9 cellular contexts compared by ENCODE assay signal in the genomic region with DNA sequence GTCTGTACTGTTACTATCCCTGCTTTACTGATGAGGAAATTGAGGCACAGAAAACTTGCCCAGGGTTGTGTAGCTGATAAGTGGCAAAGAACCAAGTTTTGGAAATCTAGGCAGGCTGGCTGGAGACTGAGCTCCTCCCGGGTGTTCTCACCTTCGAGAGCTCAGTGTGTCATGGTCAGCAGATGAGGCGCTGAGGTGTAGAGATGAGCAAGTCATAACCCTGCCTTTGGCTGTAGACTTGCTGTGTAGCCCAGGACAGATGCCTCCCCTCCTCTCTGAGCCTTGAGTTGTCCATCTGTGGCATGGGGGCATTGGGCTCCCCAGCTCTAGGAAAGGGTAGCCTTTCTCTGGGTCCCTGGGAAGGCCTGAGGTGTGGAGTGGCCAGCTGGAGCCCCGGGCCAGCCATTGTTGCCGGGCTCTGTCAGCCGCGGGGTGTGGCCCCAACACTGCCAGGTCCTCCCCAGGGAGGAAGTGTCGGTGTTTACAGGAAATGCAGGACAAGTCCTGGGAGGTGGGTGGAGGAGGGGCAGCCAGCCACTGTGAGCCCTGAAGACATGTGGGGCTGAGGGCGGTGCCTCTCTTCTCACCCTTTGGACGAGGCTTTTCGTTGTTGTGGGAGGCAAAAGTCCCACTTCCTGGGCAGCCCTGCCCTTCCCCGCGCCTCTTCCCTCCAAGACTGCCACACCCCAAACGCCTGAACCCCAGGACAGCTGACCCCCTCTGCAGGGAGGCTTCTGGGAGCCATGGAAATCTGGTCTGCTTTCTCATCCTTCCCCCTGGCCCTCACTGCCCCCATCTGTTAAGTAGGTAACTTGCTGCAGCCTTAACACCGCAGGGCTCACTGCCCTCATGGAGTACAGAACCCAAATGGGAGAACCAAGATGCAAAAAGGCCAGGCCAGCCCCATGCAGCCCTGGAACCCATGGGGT. TPM values are rescaled to one million over a fixed set of nuclear protein-coding genes. Genes with fewer than 3 reads are reported as not detected.
A peak's percentile ranks its signal among the peaks of the same experiment; 100 is the strongest.
DNase-seq lines count a peak whose midpoint lies in the region; ATAC-seq and TF ChIP-seq lines count a peak whose summit lies in the region.
"Had no signal": no experiment of that assay in that cellular context is flagged by ENCODE, and none has a peak within 500 bp of the region (broad histone marks: within the 10 kb centered on the region; RNA-seq: fewer than 3 reads in every experiment).

No MANE protein-coding gene starts in this region.

- ATAC-seq in GM19395 (IDR thresholded peaks at IDR 0.05; ENCODE audit: unreplicated experiment), result no peak
- no peak for ATAC-seq in GM21515 (IDR thresholded peaks at IDR 0.05; ENCODE audit: unreplicated experiment)

- peaks cover 26% of the 10 kb centered on the region for H3K27me3 Mint-ChIP-seq in activated CD4-positive, alpha-beta T cell treated with anti-CD3 and anti-CD28 coated beads, Interleukin-2, amount 10 ng/mL, durations not matched to agents 7 days and 5 days
- peaks cover 4% of the 10 kb centered on the region for H3K27me3 Mint-ChIP-seq in activated CD4-positive, alpha-beta memory T cell treated with anti-CD3 and anti-CD28 coated beads for 36 hours

- no peak overlapping the region for H3K4me3 Mint-ChIP-seq in activated CD4-positive, alpha-beta T cell treated with anti-CD3 and anti-CD28 coated beads, Interleukin-2, amount 10 ng/mL, durations not matched to agents 7 days and 5 days
- H3K4me3 Mint-ChIP-seq in activated CD4-positive, alpha-beta memory T cell treated with anti-CD3 and anti-CD28 coated beads for 36 hours, result no peak overlapping the region

- no peak for TF ChIP-seq CTCF in transverse colon (IDR thresholded peaks at IDR 0.05)

- intact Hi-C loops in activated CD4-positive, alpha-beta memory T cell treated with anti-CD3 and anti-CD28 coated beads for 36 hours (cut with micrococcal nuclease), result no loop called here
- intact Hi-C loops in transverse colon (cut with DNase I; ENCODE audit: low total_unique reads), result no loop called here

- TF ChIP-seq EP300 in transverse colon (IDR thresholded peaks at IDR 0.05; ENCODE audit: low read depth), result no peak

- no peaks in the 10 kb centered on the region for H3K9me3 Mint-ChIP-seq in activated CD4-positive, alpha-beta T cell treated with anti-CD3 and anti-CD28 coated beads, Interleukin-2, amount 10 ng/mL, durations not matched to agents 7 days and 5 days
- H3K9me3 Mint-ChIP-seq in activated CD4-positive, alpha-beta memory T cell treated with anti-CD3 and anti-CD28 coated beads for 36 hours, result peaks cover 6% of the 10 kb centered on the region

- peaks cover 27% of the 10 kb centered on the region for H3K4me1 Mint-ChIP-seq in activated CD4-positive, alpha-beta T cell treated with anti-CD3 and anti-CD28 coated beads, Interleukin-2, amount 10 ng/mL, durations not matched to agents 7 days and 5 days
- H3K4me1 Mint-ChIP-seq in activated CD4-positive, alpha-beta memory T cell treated with anti-CD3 and anti-CD28 coated beads for 36 hours (ENCODE audit: low read depth), result peaks cover 11% of the 10 kb centered on the region

- no peak overlapping the region for H3K4me3 ChIP-seq in transverse colon

- CTCF ChIA-PET in activated CD4-positive, alpha-beta T cell treated with anti-CD3 and anti-CD28 coated beads, Interleukin-2, amount 10 ng/mL, durations not matched to agents 7 days and 5 days (lab: Charles Lee), result interaction anchor here (1.3 kb wide), 1 partner anchor 73 kb away, joined by 3 read pairs; no protein-coding TSS in a partner anchor
- CTCF ChIA-PET in activated CD4-positive, alpha-beta memory T cell treated with anti-CD3 and anti-CD28 coated beads for 36 hours (lab: Charles Lee), result interaction anchor here (1.0 kb wide), 1 partner anchor 73 kb away, joined by 3 read pairs; no protein-coding TSS in a partner anchor

- H3K9me3 ChIP-seq in transverse colon, result no peaks in the 10 kb centered on the region

- H3K27ac Mint-ChIP-seq in activated CD4-positive, alpha-beta T cell treated with anti-CD3 and anti-CD28 coated beads, Interleukin-2, amount 10 ng/mL, durations not matched to agents 7 days and 5 days, result peak overlapping the region; percentile 68
- no peak overlapping the region for H3K27ac Mint-ChIP-seq in activated CD4-positive, alpha-beta memory T cell treated with anti-CD3 and anti-CD28 coated beads for 36 hours

- peak; percentile 33 for DNase-seq in activated CD4-positive, alpha-beta T cell treated with anti-CD3 and anti-CD28 coated beads, Interleukin-2, amount 10 ng/mL, durations not matched to agents 7 days and 5 days
- no peak for DNase-seq in activated CD4-positive, alpha-beta T cell treated with anti-CD3 and anti-CD28 coated beads, Interleukin-2, amount 50 U/mL, for 4 hours
- peak; percentile 30 for DNase-seq in activated CD4-positive, alpha-beta memory T cell treated with anti-CD3 and anti-CD28 coated beads for 36 hours
- DNase-seq in iPS-NIHi11 (ENCODE audit: low spot score) (peak; percentile 89), transverse colon (peak; percentile 78), OCI-M2 (lab: John Stamatoyannopoulos, UW; ENCODE audit: unreplicated experiment) (no peak)

- in situ Hi-C loops in transverse colon (cut with MboI; ENCODE audit: low pct_ligation_motif_present in 1 of 4, low pct_unique_long_range_greater_than_20kb in 1 of 4, low sequenced_read_pairs in 3 of 4), result no loop called here

- no peaks in the 10 kb centered on the region for H3K36me3 ChIP-seq in transverse colon

- peak overlapping the region; percentile 18 to 34 (median 24) for H3K27ac ChIP-seq in transverse colon
- H3K27ac ChIP-seq: C4-2B had no signal

- no peak for TF ChIP-seq POLR2A in transverse colon (IDR thresholded peaks at IDR 0.05)

- H3K36me3 Mint-ChIP-seq in activated CD4-positive, alpha-beta T cell treated with anti-CD3 and anti-CD28 coated beads, Interleukin-2, amount 10 ng/mL, durations not matched to agents 7 days and 5 days (ENCODE audit: low read depth), result no peaks in the 10 kb centered on the region
- no peaks in the 10 kb centered on the region for H3K36me3 Mint-ChIP-seq in activated CD4-positive, alpha-beta memory T cell treated with anti-CD3 and anti-CD28 coated beads for 36 hours

- no peaks in the 10 kb centered on the region for H3K27me3 ChIP-seq in transverse colon

- 34 to 100% methylated on average over 1 to 15 of the region's 15 CpGs for WGBS in transverse colon (ENCODE audit: low coverage in 1 of 2), 2 donors

- POLR2A ChIA-PET in activated CD4-positive, alpha-beta T cell treated with anti-CD3 and anti-CD28 coated beads, Interleukin-2, amount 10 ng/mL, durations not matched to agents 7 days and 5 days (lab: Charles Lee), result no interaction called here
- POLR2A ChIA-PET in activated CD4-positive, alpha-beta memory T cell treated with anti-CD3 and anti-CD28 coated beads for 36 hours (lab: Charles Lee), result no interaction called here

- peaks cover 7 to 29% (median 12%) of the 10 kb centered on the region in 4 donors for H3K4me1 ChIP-seq in transverse colon

RNA-seq across cellular contexts. Expression of a gene that starts 29.1 kb away (rescaled TPM):
- under 1 TPM; 0.15 to 0.17 TPM for total RNA-seq in activated CD4-positive, alpha-beta T cell treated with anti-CD3 and anti-CD28 coated beads, Interleukin-2, amount 10 ng/mL, durations not matched to agents 7 days and 5 days
- total RNA-seq in activated CD4-positive, alpha-beta memory T cell treated with anti-CD3 and anti-CD28 coated beads for 36 hours, result under 1 TPM in 1 of 2 experiments, not detected in 1; 0.12 TPM
- total RNA-seq in transverse colon, result 10 to 100 TPM in 2 of 4 donors, 1 to 10 TPM in 2; 5.6 to 15.9 (median 10.2) TPM

Comparison
In these comparisons a context has a peak if more than half of its experiments do, and no peak if none do; other contexts are left out.
1. DNase-seq: peak in activated CD4-positive, alpha-beta T cell treated with anti-CD3 and anti-CD28 coated beads, Interleukin-2, amount 10 ng/mL, durations not matched to agents 7 days and 5 days (single experiment), activated CD4-positive, alpha-beta memory T cell treated with anti-CD3 and anti-CD28 coated beads for 36 hours (single experiment), iPS-NIHi11 (single experiment) and transverse colon (single experiment); none in activated CD4-positive, alpha-beta T cell treated with anti-CD3 and anti-CD28 coated beads, Interleukin-2, amount 50 U/mL, for 4 hours (0 of 2) and OCI-M2 (single experiment).
2. RNA of a gene that starts 29.1 kb away (total RNA-seq): 5.6 to 15.9 TPM in transverse colon; 0.15 to 0.17 TPM in activated CD4-positive, alpha-beta T cell treated with anti-CD3 and anti-CD28 coated beads, Interleukin-2, amount 10 ng/mL, durations not matched to agents 7 days and 5 days and 0.12 TPM in activated CD4-positive, alpha-beta memory T cell treated with anti-CD3 and anti-CD28 coated beads for 36 hours; every median in the first group is over 4 times any median in the second.